In genomic region chr17:21129023-21129681, GRCh38 we compare ENCODE assay signal across 8 cellular contexts. TPM values are rescaled to one million over a fixed set of nuclear protein-coding genes. Genes with fewer than 3 reads are reported as not detected.
DNase-seq lines count a peak whose midpoint lies in the region; ATAC-seq and TF ChIP-seq lines count a peak whose summit lies in the region.

No MANE protein-coding gene starts in this region.

- no peak for DNase-seq in activated CD4-positive, alpha-beta T cell treated with anti-CD3 and anti-CD28 coated beads for 36 hours
- DNase-seq in activated CD4-positive, alpha-beta T cell treated with anti-CD3 and anti-CD28 coated beads for 4 hours, result no peak
- peak; percentile 14 for DNase-seq in NCI-H69 (lab: John Stamatoyannopoulos, UW)
- DNase-seq in epithelial cell of proximal tubule (ENCODE audit: low read depth), result no peak
- DNase-seq in pulmonary artery endothelial cell (ENCODE audit: low read depth, low spot score), result peak; percentile 37
- DNase-seq in NCI-H2081 treated with DMSO at 0.1 percent for 48 hours (lab: John Stamatoyannopoulos, UW), result no peak

- H3K27ac Mint-ChIP-seq in activated CD4-positive, alpha-beta T cell treated with anti-CD3 and anti-CD28 coated beads for 36 hours, result no peak overlapping the region

- intact Hi-C loops in activated CD4-positive, alpha-beta T cell treated with anti-CD3 and anti-CD28 coated beads for 36 hours (cut with DNase I, micrococcal nuclease), result no loop called here

- peak overlapping the region; percentile 35 for H3K4me3 Mint-ChIP-seq in activated CD4-positive, alpha-beta T cell treated with anti-CD3 and anti-CD28 coated beads for 36 hours

- no peaks in the 10 kb centered on the region for H3K27me3 Mint-ChIP-seq in activated CD4-positive, alpha-beta T cell treated with anti-CD3 and anti-CD28 coated beads for 36 hours

- peak; percentile 72 for TF ChIP-seq CTCF in epithelial cell of proximal tubule (conservative IDR thresholded peaks at IDR 0.05; ENCODE audit: low read depth, low read length)

- peaks cover 13% of the 10 kb centered on the region for H3K36me3 Mint-ChIP-seq in activated CD4-positive, alpha-beta T cell treated with anti-CD3 and anti-CD28 coated beads for 36 hours (ENCODE audit: low read depth)

- H3K4me3 ChIP-seq in epithelial cell of proximal tubule (ENCODE audit: low read depth, low read length), result no peak overlapping the region

- no peak for ATAC-seq in activated CD4-positive, alpha-beta T cell treated with anti-CD3 and anti-CD28 coated beads for 36 hours
- ATAC-seq in GM19463 (IDR thresholded peaks at IDR 0.05; ENCODE audit: unreplicated experiment), result no peak
- ATAC-seq in GM19035 (IDR thresholded peaks at IDR 0.05; ENCODE audit: unreplicated experiment), result no peak

- H3K4me1 Mint-ChIP-seq in activated CD4-positive, alpha-beta T cell treated with anti-CD3 and anti-CD28 coated beads for 36 hours, result peaks cover 23% of the 10 kb centered on the region

- CTCF ChIA-PET in activated CD4-positive, alpha-beta T cell treated with anti-CD3 and anti-CD28 coated beads for 36 hours (lab: Charles Lee), result interaction anchor here (0.8 to 3.3 kb wide), 3 partner anchors 9 to 84 kb away, joined by 3 to 16 read pairs (median 6); no protein-coding TSS in a partner anchor

- peaks cover 6% of the 10 kb centered on the region for H3K9me3 Mint-ChIP-seq in activated CD4-positive, alpha-beta T cell treated with anti-CD3 and anti-CD28 coated beads for 36 hours (ENCODE audit: low read depth)

- POLR2A ChIA-PET in activated CD4-positive, alpha-beta T cell treated with anti-CD3 and anti-CD28 coated beads for 36 hours (lab: Charles Lee), result no interaction called here

RNA-seq across cellular contexts. Expression of gene DHRS7B, which starts 2.4 kb away (rescaled TPM):
- 10 to 100 TPM; 12.8 to 15.0 TPM for total RNA-seq in activated CD4-positive, alpha-beta T cell treated with anti-CD3 and anti-CD28 coated beads for 36 hours
- 19.1 and 21.8 TPM in 2 replicates for total RNA-seq in epithelial cell of proximal tubule
- 12.5 and 15.1 TPM in 2 replicates for total RNA-seq in pulmonary artery endothelial cell

Comparison
In these comparisons a context has a peak if more than half of its experiments do, and no peak if none do; other contexts are left out.
1. DNase-seq: peak in NCI-H69 (single experiment) and pulmonary artery endothelial cell (single experiment); none in activated CD4-positive, alpha-beta T cell treated with anti-CD3 and anti-CD28 coated beads for 36 hours (single experiment), activated CD4-positive, alpha-beta T cell treated with anti-CD3 and anti-CD28 coated beads for 4 hours (0 of 2), epithelial cell of proximal tubule (single experiment) and NCI-H2081 treated with DMSO at 0.1 percent for 48 hours (single experiment).